Comparison of ENCODE assay signal across 9 cellular contexts in the genomic region with DNA sequence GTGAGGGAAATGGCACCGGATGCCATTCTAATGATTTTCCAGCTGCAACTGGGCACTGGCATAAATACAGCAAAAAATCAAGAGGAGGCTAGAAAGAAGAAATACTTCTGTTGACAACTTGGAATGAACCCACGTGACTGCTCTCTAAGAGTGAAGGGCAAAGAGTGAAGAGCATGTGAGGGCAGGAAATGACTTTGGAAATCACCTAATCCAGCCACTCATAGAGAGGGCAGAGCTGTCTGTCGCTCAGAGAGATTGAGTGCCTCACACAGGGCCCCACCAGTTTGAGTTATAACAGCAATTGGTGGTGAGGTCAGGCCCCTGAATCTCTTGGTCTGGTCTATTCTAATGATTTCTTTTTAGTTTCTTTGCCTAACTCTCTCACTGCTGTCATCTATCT. TPM values are rescaled to one million over a fixed set of nuclear protein-coding genes. Genes with fewer than 3 reads are reported as not detected.
DNase-seq lines count a peak whose midpoint lies in the region; ATAC-seq and TF ChIP-seq lines count a peak whose summit lies in the region.
"Had no signal": no experiment of that assay in that cellular context is flagged by ENCODE, and none has a peak within 500 bp of the region (broad histone marks: within the 10 kb centered on the region; RNA-seq: fewer than 3 reads in every experiment).

No MANE protein-coding gene starts in this region.

- peaks cover 0 to 12% of the 10 kb centered on the region in 2 donors for H3K4me1 ChIP-seq in lung (ENCODE audit: control insufficient read depth in 2 of 2, insufficient read depth in 2 of 2, low read length in 2 of 2)
- peaks cover 30% of the 10 kb centered on the region for H3K4me1 ChIP-seq in left ventricle myocardium inferior
- peaks cover 0 to 20% of the 10 kb centered on the region in 2 donors for H3K4me1 ChIP-seq in right atrium auricular region

- WGBS in lung, 2 donors: 7 to 16% methylated on average over 3 of the region's 3 CpGs

- TF ChIP-seq CTCF in lung (IDR thresholded peaks at IDR 0.05; ENCODE audit: control extremely low read depth, extremely low read depth): no peak
- no peak for TF ChIP-seq CTCF in left ventricle myocardium inferior (IDR thresholded peaks at IDR 0.05; ENCODE audit: borderline replicate concordance)
- no peak for TF ChIP-seq CTCF in right atrium auricular region (IDR thresholded peaks at IDR 0.05)

- intact Hi-C loops in left ventricle myocardium inferior (cut with micrococcal nuclease): loop anchor here (10.0 kb wide), 1 partner anchor 118 kb away; no protein-coding TSS in a partner anchor

- H3K27ac ChIP-seq in lung (ENCODE audit: low read depth in 1 of 2, low read length in 1 of 2): peak overlapping the region in 1 of 2 donors; percentile 80
- no peak overlapping the region for H3K27ac ChIP-seq in left ventricle myocardium inferior (replicated peaks)
- no peak overlapping the region for H3K27ac ChIP-seq in right atrium auricular region
- H3K27ac ChIP-seq: PC-9 had no signal

- H3K36me3 ChIP-seq in lung (ENCODE audit: control insufficient read depth in 2 of 2, insufficient read depth in 2 of 2, low read length in 2 of 2) (no peaks in the 10 kb centered on the region), left ventricle myocardium inferior (no peaks in the 10 kb centered on the region), right atrium auricular region (no peaks in the 10 kb centered on the region)

- no peaks in the 10 kb centered on the region for H3K9me3 ChIP-seq in lung (ENCODE audit: control insufficient read depth in 2 of 2, insufficient read depth in 1 of 2, low read length in 1 of 2)
- no peaks in the 10 kb centered on the region for H3K9me3 ChIP-seq in left ventricle myocardium inferior (replicated peaks)
- no peaks in the 10 kb centered on the region for H3K9me3 ChIP-seq in right atrium auricular region

- H3K4me3 ChIP-seq in lung (no peak overlapping the region), left ventricle myocardium inferior (no peak overlapping the region), right atrium auricular region (no peak overlapping the region)
- H3K4me3 ChIP-seq: PC-9 had no signal

- DNase-seq in DMS53 (lab: John Stamatoyannopoulos, UW) (peak; percentile 67), lung (ENCODE audit: low spot score) (peak; percentile 61), left ventricle myocardium inferior (no peak), NCI-H1436 (lab: John Stamatoyannopoulos, UW) (no peak), NCI-H69 (lab: John Stamatoyannopoulos, UW) (no peak), right atrium auricular region (ENCODE audit: low spot score) (no peak)
- DNase-seq in activated CD4-positive, alpha-beta T cell treated with anti-CD3 and anti-CD28 coated beads, Interleukin-2, amount 50 U/mL, for 1 hour: peak; percentile 29
- DNase-seq: PC-9 had no signal

- no peaks in the 10 kb centered on the region for H3K27me3 ChIP-seq in lung (ENCODE audit: control insufficient read depth, insufficient read depth)
- no peaks in the 10 kb centered on the region for H3K27me3 ChIP-seq in left ventricle myocardium inferior (ENCODE audit: low read depth)
- H3K27me3 ChIP-seq in right atrium auricular region: no peaks in the 10 kb centered on the region

- ATAC-seq in HG02798 (IDR thresholded peaks at IDR 0.05; ENCODE audit: poor library complexity, unreplicated experiment) (peak; percentile 22), lung (ENCODE audit: insufficient read depth, low FRiP score) (no peak)

RNA-seq across cellular contexts. Expression of a gene that starts 3.9 kb away (rescaled TPM):
- total RNA-seq in lung: 100 to 1,000 TPM; 149 to 158 TPM
- polyA plus RNA-seq in lung: 100 to 1,000 TPM in 1 of 2 donors, 10 to 100 TPM in 1; 28.2 to 101 TPM
- 28.1 TPM for total RNA-seq in left ventricle myocardium inferior
- 10 to 100 TPM; 47.3 to 56.2 TPM for total RNA-seq in right atrium auricular region

Comparison
In these comparisons a context has a peak if more than half of its experiments do, and no peak if none do; other contexts are left out.
1. DNase-seq: peak in DMS53 (single experiment), activated CD4-positive, alpha-beta T cell treated with anti-CD3 and anti-CD28 coated beads, Interleukin-2, amount 50 U/mL, for 1 hour (single experiment) and lung (single experiment); none in left ventricle myocardium inferior (single experiment), NCI-H1436 (single experiment), NCI-H69 (single experiment) and right atrium auricular region (single experiment).